Comparison of ENCODE assay signal across 6 cellular contexts in genomic region chr12:48998497-48999353, GRCh38. TPM values are rescaled to one million over a fixed set of nuclear protein-coding genes. Genes with fewer than 3 reads are reported as not detected.
A peak's percentile ranks its signal among the peaks of the same experiment; 100 is the strongest.
DNase-seq lines count a peak whose midpoint lies in the region; ATAC-seq and TF ChIP-seq lines count a peak whose summit lies in the region.

No MANE protein-coding gene starts in this region.

- H3K4me2 ChIP-seq in OCI-LY7 (ENCODE audit: low read length) = peak overlapping the region; percentile 67

- H3K27ac ChIP-seq in OCI-LY7 (ENCODE audit: low read depth, low read length, poor library complexity, severe bottlenecking) (no peak overlapping the region), esophagus squamous epithelium (no peak overlapping the region)

- no peak for TF ChIP-seq CTCF in OCI-LY7 (conservative IDR thresholded peaks at IDR 0.05; ENCODE audit: low read length)
- no peak for TF ChIP-seq CTCF in esophagus squamous epithelium (IDR thresholded peaks at IDR 0.05)

- peaks cover 19% of the 10 kb centered on the region for H3K36me3 ChIP-seq in OCI-LY7 (ENCODE audit: insufficient read depth, low read length)
- peaks cover 10 to 35% (median 19%) of the 10 kb centered on the region in 3 donors for H3K36me3 ChIP-seq in esophagus squamous epithelium

- no peaks in the 10 kb centered on the region for H4K20me1 ChIP-seq in OCI-LY7 (ENCODE audit: insufficient read depth, low read length)

- no peak for DNase-seq in OCI-LY7 (ENCODE audit: low spot score)
- no peak for DNase-seq in esophagus squamous epithelium (lab: John Stamatoyannopoulos, UW)
- peak; percentile 50 for DNase-seq in stimulated activated CD8-positive, alpha-beta memory T cell treated with anti-CD3 and anti-CD28 coated beads, Interleukin-4, amount 100 ng/mL, for 48 hours
- no peak for DNase-seq in putamen (ENCODE audit: low spot score)
- DNase-seq in cerebellar cortex (ENCODE audit: low spot score) = no peak

- BruUV-seq in OCI-LY7 (replicated peaks; lab: Mats Ljungman, UMichigan) = no TSS peak

- POLR2A ChIA-PET in OCI-LY7 (lab: Charles Lee) = interaction anchor here (1.1 to 1.2 kb wide), 3 partner anchors 16 to 134 kb away, joined by 3 to 6 read pairs (median 4); no protein-coding TSS in a partner anchor

- ATAC-seq in GM19035 (IDR thresholded peaks at IDR 0.05; ENCODE audit: unreplicated experiment) = peak; percentile 7

- peaks cover 0 to 99% (median 7%) of the 10 kb centered on the region in 4 donors for H3K27me3 ChIP-seq in esophagus squamous epithelium

- H3K4me3 ChIP-seq in OCI-LY7 (ENCODE audit: low read depth, low read length, poor library complexity, severe bottlenecking) (peak overlapping the region; percentile 34), esophagus squamous epithelium (peak overlapping the region; percentile 36 to 66 (median 46))

- H3K9me2 ChIP-seq in OCI-LY7 (ENCODE audit: insufficient read depth, low read length) = no peaks in the 10 kb centered on the region

- no peak overlapping the region for H2AFZ ChIP-seq in OCI-LY7 (ENCODE audit: low read length)

- H3K4me1 ChIP-seq in OCI-LY7 (ENCODE audit: insufficient read depth, low read length, poor library complexity, severe bottlenecking) = peaks cover 30% of the 10 kb centered on the region
- peaks cover 32 to 55% (median 35%) of the 10 kb centered on the region in 3 donors for H3K4me1 ChIP-seq in esophagus squamous epithelium

- intact Hi-C loops in OCI-LY7 (cut with micrococcal nuclease; ENCODE audit: unreplicated experiment) = loop anchor here (5.0 kb wide), 1 partner anchor 99 kb away; no protein-coding TSS in a partner anchor
- intact Hi-C loops in esophagus squamous epithelium (cut with DNase I) = no loop called here

- 0 to 3% methylated on average over 8 of the region's 48 CpGs for WGBS in esophagus squamous epithelium, 2 donors

- H3K9me3 ChIP-seq in OCI-LY7 (ENCODE audit: low read length) (no peaks in the 10 kb centered on the region), esophagus squamous epithelium (no peaks in the 10 kb centered on the region)

- H3K79me2 ChIP-seq in OCI-LY7 (ENCODE audit: insufficient read depth, low read depth, low read length) = no peaks in the 10 kb centered on the region

- TF ChIP-seq POLR2A in esophagus squamous epithelium (IDR thresholded peaks at IDR 0.05) = no peak

- CTCF ChIA-PET in OCI-LY7 (lab: Charles Lee; ENCODE audit: unreplicated experiment) = interaction anchor here (0.7 to 0.8 kb wide), 2 partner anchors 41 to 90 kb away, joined by 3 read pairs; partner anchors contain the start of gene ARF3

RNA-seq across cellular contexts. Expression of gene DDN, which starts 0.5 kb away (rescaled TPM):
- 0.13 and 0.23 TPM in 2 replicates for total RNA-seq in OCI-LY7 (2014; rRNA removed; shearing (Covaris generic))
- total RNA-seq in OCI-LY7 (2022) = 0.18 TPM in 1 of 2 replicates, not detected in the other
- total RNA-seq in esophagus squamous epithelium = under 1 TPM; 0.19 to 0.40 (median 0.26) TPM

RNA-seq across cellular contexts. Expression of gene PRKAG1, which starts 19.9 kb away (rescaled TPM):
- total RNA-seq in OCI-LY7 (2014; rRNA removed; shearing (Covaris generic)) = 22.8 and 23.6 TPM in 2 replicates
- total RNA-seq in OCI-LY7 (2022) = 41.5 and 45.9 TPM in 2 replicates
- total RNA-seq in esophagus squamous epithelium = 10 to 100 TPM; 31.9 to 58.6 (median 47.8) TPM

RNA-seq across cellular contexts. Expression of gene WNT1, which starts 20.6 kb away (rescaled TPM):
- not detected in 2 replicates for total RNA-seq in OCI-LY7 (2014; rRNA removed; shearing (Covaris generic))
- total RNA-seq in OCI-LY7 (2022) (not detected in 2 replicates), esophagus squamous epithelium (under 1 TPM in 1 of 4 donors, not detected in 3; 0.41 TPM)

RNA-seq across cellular contexts. Expression of gene WNT10B, which starts 27.2 kb away (rescaled TPM):
- not detected in 2 replicates for total RNA-seq in OCI-LY7 (2014; rRNA removed; shearing (Covaris generic))
- total RNA-seq in OCI-LY7 (2022) = not detected in 2 replicates
- 1 to 10 TPM in 1 of 4 donors, under 1 TPM in 3; 0.19 to 6.3 (median 0.61) TPM for total RNA-seq in esophagus squamous epithelium

RNA-seq across cellular contexts. Expression of gene ARF3, which starts 41.4 kb away (rescaled TPM):
- 41.2 and 42.9 TPM in 2 replicates for total RNA-seq in OCI-LY7 (2014; rRNA removed; shearing (Covaris generic))
- total RNA-seq in OCI-LY7 (2022) (106 and 133 TPM in 2 replicates), esophagus squamous epithelium (10 to 100 TPM; 52.2 to 76.2 (median 61.6) TPM)
